Comparison of ENCODE assay signal across 18 cellular contexts in genomic region chr4:14910411-14910810, GRCh38.
DNase-seq lines count a peak whose midpoint lies in the region; ATAC-seq, FAIRE-seq and TF ChIP-seq lines count a peak whose summit lies in the region.
"Had no signal": no experiment of that assay in that cellular context is flagged by ENCODE, and none has a peak within 500 bp of the region (broad histone marks: within the 10 kb centered on the region; RNA-seq: fewer than 3 reads in every experiment).

No MANE protein-coding gene starts in this region.

- CTCF ChIA-PET in HepG2 (lab: Yijun Ruan, JAX; ENCODE audit: low intra/inter-chr PET ratio, low total read pairs): no interaction called here

- H3K4me3 ChIP-seq in liver (ENCODE audit: low read depth in 1 of 3, low read length in 3 of 3) (peak overlapping the region in 2 of 3 donors; percentile 6 to 26), HepG2 (replicated peaks in 1 of 3; ENCODE audit: insufficient read depth in 1 of 3, low read depth in 2 of 3, low read length in 3 of 3) (no peak overlapping the region), fibroblast of pulmonary artery (replicated peaks; ENCODE audit: low read depth, low read length) (no peak overlapping the region), right lobe of liver (no peak overlapping the region)
- H3K4me3 ChIP-seq: BLaER1 treated with 17β-estradiol and CSF1 and Interleukin-3, amounts not matched to agents 10 nM and 100 nM; K562 had no signal

- intact Hi-C loops in HepG2 (cut with micrococcal nuclease; ENCODE audit: unreplicated experiment): no loop called here
- intact Hi-C loops in right lobe of liver (cut with DNase I): no loop called here

- H3K4me2 ChIP-seq in HepG2 (ENCODE audit: low read depth, low read length): no peak overlapping the region
- H3K4me2 ChIP-seq: BLaER1 treated with 17β-estradiol and CSF1 and Interleukin-3, amounts not matched to agents 10 nM and 100 nM had no signal

- TF ChIP-seq POLR2A in HepG2 (IDR thresholded peaks at IDR 0.05; ENCODE audit: insufficient read depth in 1 of 2, low read depth in 2 of 2, low read length in 2 of 2) (no peak), right lobe of liver (IDR thresholded peaks at IDR 0.05) (no peak)

- no peaks in the 10 kb centered on the region for H3K36me3 ChIP-seq in liver (ENCODE audit: control insufficient read depth in 4 of 4, insufficient read depth in 3 of 4, low read depth in 1 of 4, low read length in 3 of 4)
- no peaks in the 10 kb centered on the region for H3K36me3 ChIP-seq in HepG2 (replicated peaks in 1 of 2; ENCODE audit: control insufficient read depth in 1 of 2, insufficient read depth in 2 of 2, low read length in 2 of 2)
- no peaks in the 10 kb centered on the region for H3K36me3 ChIP-seq in right lobe of liver
- H3K36me3 ChIP-seq: BLaER1 treated with 17β-estradiol and CSF1 and Interleukin-3, amounts not matched to agents 10 nM and 100 nM had no signal

- H3K4me1 ChIP-seq in liver (ENCODE audit: control insufficient read depth in 4 of 4, insufficient read depth in 4 of 4, low read length in 3 of 4): peaks cover 0 to 36% (median 29%) of the 10 kb centered on the region in 4 donors
- no peaks in the 10 kb centered on the region for H3K4me1 ChIP-seq in HepG2 (ENCODE audit: insufficient read depth, low read length)
- peaks cover 0 to 36% (median 3%) of the 10 kb centered on the region in 4 donors for H3K4me1 ChIP-seq in right lobe of liver

- H2AFZ ChIP-seq in HepG2 (ENCODE audit: low read length): no peak overlapping the region

- POLR2A ChIA-PET in HepG2 (lab: Yijun Ruan, JAX): no interaction called here

- TF ChIP-seq EP300 in HepG2 (IDR thresholded peaks at IDR 0.05; ENCODE audit: low read depth in 2 of 2, low read length in 2 of 2) (no peak), HepG2 (CRISPR knock-in tag; IDR thresholded peaks at IDR 0.05; ENCODE audit: borderline replicate concordance) (no peak)

- no peaks in the 10 kb centered on the region for H3K79me2 ChIP-seq in HepG2 (ENCODE audit: insufficient read depth, low read length)

- no peaks in the 10 kb centered on the region for H3K9me3 ChIP-seq in liver (ENCODE audit: control insufficient read depth in 4 of 4, low read length in 3 of 4)
- H3K9me3 ChIP-seq in HepG2 (ENCODE audit: low read length): no peaks in the 10 kb centered on the region
- no peaks in the 10 kb centered on the region for H3K9me3 ChIP-seq in right lobe of liver

- peak overlapping the region in 1 of 2 donors; percentile 36 for H3K9ac ChIP-seq in liver (ENCODE audit: low read depth in 1 of 2, low read length in 2 of 2)
- no peak overlapping the region for H3K9ac ChIP-seq in HepG2 (ENCODE audit: insufficient read depth, low read depth, low read length)
- H3K9ac ChIP-seq: BLaER1 treated with 17β-estradiol and CSF1 and Interleukin-3, amounts not matched to agents 10 nM and 100 nM had no signal

- WGBS in liver: 33% methylated on average over 5 of the region's 5 CpGs
- 7% methylated on average over 4 of the region's 5 CpGs for WGBS in HepG2 (ENCODE audit: low lambda C conversion rate)
- WGBS in right lobe of liver (ENCODE audit: insufficient coverage, low coverage, low lambda C conversion rate, missing lambda C conversion rate): 37% methylated on average over 5 of the region's 5 CpGs

- H3K27me3 ChIP-seq in liver (ENCODE audit: control insufficient read depth in 4 of 4, insufficient read depth in 4 of 4, low read length in 3 of 4) (no peaks in the 10 kb centered on the region), HepG2 (ENCODE audit: control insufficient read depth in 1 of 2, insufficient read depth in 2 of 2, low read length in 2 of 2) (no peaks in the 10 kb centered on the region), right lobe of liver (no peaks in the 10 kb centered on the region)

- ATAC-seq in HepG2 (no peak), right lobe of liver (peak; percentile 91 to 94 (median 94)), HG03469 (IDR thresholded peaks at IDR 0.05; ENCODE audit: unreplicated experiment) (no peak)
- ATAC-seq: K562 had no signal

- in situ Hi-C loops in HepG2 (cut with HindIII; ENCODE audit: extremely low pct_ligation_motif_present, low pct_unique_long_range_greater_than_20kb): no loop called here

- no peaks in the 10 kb centered on the region for H4K20me1 ChIP-seq in HepG2 (ENCODE audit: insufficient read depth, low read length)
- H4K20me1 ChIP-seq: BLaER1 treated with 17β-estradiol and CSF1 and Interleukin-3, amounts not matched to agents 10 nM and 100 nM had no signal

- no peak for TF ChIP-seq CTCF in liver (IDR thresholded peaks at IDR 0.05; ENCODE audit: low read depth, low read length, missing input control)
- no peak for TF ChIP-seq CTCF in HepG2 (CRISPR knock-in tag; IDR thresholded peaks at IDR 0.05)
- no peak for TF ChIP-seq CTCF in fibroblast of pulmonary artery (IDR thresholded peaks at IDR 0.05; ENCODE audit: low read length, missing control alignments)
- no peak for TF ChIP-seq CTCF in right lobe of liver (IDR thresholded peaks at IDR 0.05)

- DNase-seq in HepG2 (ENCODE audit: low spot score) (no peak), fibroblast of pulmonary artery (ENCODE audit: low read depth) (peak; percentile 2), right lobe of liver (peak in 2 of 3 donors; percentile 34 to 83), NAMALWA (ENCODE audit: low spot score) (no peak), Ammon's horn (ENCODE audit: low spot score) (no peak)
- DNase-seq: CD8-positive, alpha-beta memory T cell; MV-4-11; NCI-H1417; NCI-H187 treated with DMSO at 0.1 percent for 48 hours; NCI-H345; NCI-H524 treated with DMSO at 0.1 percent for 48 hours had no signal

- no peak for FAIRE-seq in HepG2 (lab: Jason Lieb, UNC)
- FAIRE-seq: D721Med, GM12891, H1, K562 had no signal

- TF ChIP-seq RAD21 in liver (IDR thresholded peaks at IDR 0.05) (peak; percentile 66 to 68), HepG2 (CRISPR knock-in tag; IDR thresholded peaks at IDR 0.05) (no peak)

- no TSS peak for BruUV-seq in HepG2 (replicated peaks; lab: Mats Ljungman, UMichigan)

- H3K27ac ChIP-seq in liver (ENCODE audit: low read depth in 1 of 2, low read length in 2 of 2) (peak overlapping the region; percentile 78 to 88), HepG2 (ENCODE audit: extremely low read length, insufficient read depth, low read length) (no peak overlapping the region), right lobe of liver (peak overlapping the region; percentile 27 to 88 (median 85))
- H3K27ac ChIP-seq: BLaER1 treated with 17β-estradiol and CSF1 and Interleukin-3, amounts not matched to agents 10 nM and 100 nM had no signal

TF ChIP-seq in liver, 16 proteins besides CTCF, POLR2A, EP300 and RAD21 (continues in another document):
- TF ChIP-seq REST (IDR thresholded peaks at IDR 0.05) (peak; percentile 69), HNF4G (IDR thresholded peaks at IDR 0.05) (peak; percentile 37), EGR1 (IDR thresholded peaks at IDR 0.05; ENCODE audit: low read depth in 2 of 2) (no peak), RXRA (IDR thresholded peaks at IDR 0.05) (peak; percentile 82 to 94)

TF ChIP-seq in HepG2, 621 proteins besides CTCF, POLR2A, EP300 and RAD21 (continues in another document):
- TF ChIP-seq NCOA2 (CRISPR knock-in tag; IDR thresholded peaks at IDR 0.05) (no peak), AGO1 (IDR thresholded peaks at IDR 0.05; ENCODE audit: low read depth, low read length, poor library complexity, severe bottlenecking) (no peak), ZNF101 (CRISPR knock-in tag; IDR thresholded peaks at IDR 0.05; ENCODE audit: borderline replicate concordance, low read depth) (no peak), FOXO1 (CRISPR knock-in tag; IDR thresholded peaks at IDR 0.05) (no peak), ZNF207 (IDR thresholded peaks at IDR 0.05; ENCODE audit: borderline replicate concordance) (no peak), HMGXB3 (CRISPR knock-in tag; IDR thresholded peaks at IDR 0.05; ENCODE audit: borderline replicate concordance) (no peak), MYPOP (CRISPR knock-in tag; IDR thresholded peaks at IDR 0.05) (no peak), SAFB2 (CRISPR knock-in tag; IDR thresholded peaks at IDR 0.05; ENCODE audit: borderline replicate concordance, low read depth) (no peak)

Comparison
In these comparisons a context has a peak if more than half of its experiments do, and no peak if none do; other contexts are left out.
1. H3K4me3 ChIP-seq: peak in liver (2 of 3); none in HepG2 (0 of 3), fibroblast of pulmonary artery (single experiment) and right lobe of liver (0 of 3).
2. ATAC-seq: peak in right lobe of liver (4 of 4); none in HepG2 (single experiment) and HG03469 (single experiment).
3. DNase-seq: peak in fibroblast of pulmonary artery (single experiment) and right lobe of liver (2 of 3); none in HepG2 (single experiment), NAMALWA (single experiment) and Ammon's horn (single experiment).